ENCODE assay signal across 9 cellular contexts in the genomic region with DNA sequence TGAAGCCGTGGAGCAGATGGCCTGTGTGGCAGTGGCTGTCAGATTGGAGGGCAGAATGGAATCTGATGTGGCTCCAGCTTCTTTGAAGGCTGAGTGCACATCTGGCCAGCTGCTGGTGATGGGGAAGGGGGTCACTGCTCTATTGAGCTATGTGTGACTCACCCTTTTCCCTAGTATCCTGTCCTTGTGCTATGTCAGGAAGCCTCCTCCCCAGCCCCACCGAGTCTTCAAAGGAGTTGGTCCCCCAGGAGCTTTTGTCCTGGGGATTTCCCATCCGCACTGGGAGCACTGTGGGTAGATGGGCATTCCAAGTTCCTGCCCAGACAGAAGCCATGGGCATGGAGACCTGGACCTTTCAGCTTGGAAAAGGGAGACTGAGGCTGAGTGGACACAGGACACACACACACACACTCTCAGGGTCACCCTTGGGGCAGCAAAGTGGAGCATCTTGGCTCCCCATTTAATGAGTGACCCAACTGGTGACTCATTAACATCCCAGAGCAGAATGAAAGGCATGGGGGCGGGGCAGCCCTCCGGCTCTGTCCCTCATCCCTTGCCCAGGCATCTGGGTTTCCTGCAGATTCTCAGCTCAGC. TPM values are rescaled to one million over a fixed set of nuclear protein-coding genes. Genes with fewer than 3 reads are reported as not detected.
A peak's percentile ranks its signal among the peaks of the same experiment; 100 is the strongest.
DNase-seq lines count a peak whose midpoint lies in the region; ATAC-seq and TF ChIP-seq lines count a peak whose summit lies in the region.
"Had no signal": no experiment of that assay in that cellular context is flagged by ENCODE, and none has a peak within 500 bp of the region (broad histone marks: within the 10 kb centered on the region; RNA-seq: fewer than 3 reads in every experiment).

No MANE protein-coding gene starts in this region.

- no peak overlapping the region for H3K4me3 Mint-ChIP-seq in stimulated activated effector memory CD8-positive, alpha-beta T cell treated with anti-CD3 and anti-CD28 coated beads, Interleukin-12 subunit alpha, Interleukin-12 subunit beta, amount 100 ng/mL, for 72 hours

- H3K9me3 ChIP-seq in ascending aorta (no peaks in the 10 kb centered on the region), hepatocyte (ENCODE audit: low read depth) (no peaks in the 10 kb centered on the region)

- no peak for ATAC-seq in stimulated activated effector memory CD8-positive, alpha-beta T cell treated with anti-CD3 and anti-CD28 coated beads, Interleukin-12 subunit alpha, Interleukin-12 subunit beta, amount 100 ng/mL, for 72 hours
- ATAC-seq in GM21390 (IDR thresholded peaks at IDR 0.05; ENCODE audit: unreplicated experiment) = no peak
- no peak for ATAC-seq in GM18868 (IDR thresholded peaks at IDR 0.05; ENCODE audit: unreplicated experiment)

- WGBS in hepatocyte (ENCODE audit: low lambda C conversion rate, missing lambda C conversion rate) = 37% methylated on average over 5 of the region's 5 CpGs

- H3K4me2 ChIP-seq in hepatocyte = peak overlapping the region; percentile 92

- TF ChIP-seq CTCF in ascending aorta (IDR thresholded peaks at IDR 0.05) (no peak), hepatocyte (IDR thresholded peaks at IDR 0.05; ENCODE audit: poor library complexity) (no peak)

- H3K36me3 ChIP-seq in ascending aorta (peaks cover 46 to 53% of the 10 kb centered on the region in 2 donors), hepatocyte (replicated peaks; ENCODE audit: insufficient read depth, low read depth) (no peaks in the 10 kb centered on the region)

- H3K79me2 ChIP-seq in hepatocyte = peaks cover 75% of the 10 kb centered on the region

- H3K27ac ChIP-seq in ascending aorta (peak overlapping the region; percentile 99 to 100), hepatocyte (peak overlapping the region; percentile 99)

- peaks cover 52% of the 10 kb centered on the region for H4K20me1 ChIP-seq in hepatocyte (ENCODE audit: insufficient read depth, poor library complexity, severe bottlenecking)

- no peak overlapping the region for H2AFZ ChIP-seq in hepatocyte

- H3K9me2 ChIP-seq in hepatocyte (replicated peaks; ENCODE audit: insufficient read depth) = no peaks in the 10 kb centered on the region

- intact Hi-C loops in ascending aorta (cut with DNase I) = no loop called here

- peak overlapping the region; percentile 46 for H3K27ac Mint-ChIP-seq in stimulated activated effector memory CD8-positive, alpha-beta T cell treated with anti-CD3 and anti-CD28 coated beads, Interleukin-12 subunit alpha, Interleukin-12 subunit beta, amount 100 ng/mL, for 72 hours

- DNase-seq in HCEC 1CT (peak; percentile 82), ascending aorta (ENCODE audit: low spot score in 2 of 2) (no peak), hepatocyte (ENCODE audit: low spot score) (peak; percentile 81), DMS 273 (lab: John Stamatoyannopoulos, UW; ENCODE audit: unreplicated experiment) (no peak), cortex of kidney (lab: John Stamatoyannopoulos, UW) (no peak)
- no peak for DNase-seq in stimulated activated effector memory CD8-positive, alpha-beta T cell treated with anti-CD3 and anti-CD28 coated beads, Interleukin-12 subunit alpha, Interleukin-12 subunit beta, amount 100 ng/mL, for 72 hours (ENCODE audit: low spot score in 2 of 2)
- DNase-seq: NCI-H2081 treated with DMSO at 0.1 percent for 48 hours had no signal

- no peaks in the 10 kb centered on the region for H3K9me3 Mint-ChIP-seq in stimulated activated effector memory CD8-positive, alpha-beta T cell treated with anti-CD3 and anti-CD28 coated beads, Interleukin-12 subunit alpha, Interleukin-12 subunit beta, amount 100 ng/mL, for 72 hours

- peaks cover 21% of the 10 kb centered on the region for H3K36me3 Mint-ChIP-seq in stimulated activated effector memory CD8-positive, alpha-beta T cell treated with anti-CD3 and anti-CD28 coated beads, Interleukin-12 subunit alpha, Interleukin-12 subunit beta, amount 100 ng/mL, for 72 hours

- H3K4me3 ChIP-seq in ascending aorta (peak overlapping the region; percentile 80 to 93), hepatocyte (no peak overlapping the region)

- peaks cover 46% of the 10 kb centered on the region for H3K4me1 Mint-ChIP-seq in stimulated activated effector memory CD8-positive, alpha-beta T cell treated with anti-CD3 and anti-CD28 coated beads, Interleukin-12 subunit alpha, Interleukin-12 subunit beta, amount 100 ng/mL, for 72 hours

- H3K27me3 ChIP-seq in ascending aorta (no peaks in the 10 kb centered on the region), hepatocyte (no peaks in the 10 kb centered on the region)

- H3K4me1 ChIP-seq in ascending aorta (peaks cover 19 to 64% of the 10 kb centered on the region in 2 donors), hepatocyte (ENCODE audit: insufficient read depth) (peaks cover 32% of the 10 kb centered on the region)

RNA-seq across cellular contexts. Expression of gene SERPINH1, which starts 3.3 kb away (rescaled TPM):
- 1,290 TPM for total RNA-seq in ascending aorta
- total RNA-seq in hepatocyte = 709 and 805 TPM in 2 replicates
- 479 and 492 TPM in 2 replicates for polyA plus RNA-seq in hepatocyte

RNA-seq across cellular contexts. Expression of gene GDPD5, which starts 39.6 kb away (rescaled TPM):
- total RNA-seq in ascending aorta (64.6 TPM), hepatocyte (5.2 and 7.3 TPM in 2 replicates)
- polyA plus RNA-seq in hepatocyte = 6.3 and 8.9 TPM in 2 replicates

Comparison
In these comparisons a context has a peak if more than half of its experiments do, and no peak if none do; other contexts are left out.
1. DNase-seq: peak in HCEC 1CT (single experiment) and hepatocyte (single experiment); none in ascending aorta (0 of 2), stimulated activated effector memory CD8-positive, alpha-beta T cell treated with anti-CD3 and anti-CD28 coated beads, Interleukin-12 subunit alpha, Interleukin-12 subunit beta, amount 100 ng/mL, for 72 hours (0 of 2), DMS 273 (single experiment) and cortex of kidney (single experiment).